ENCODE assay signal across 8 cellular contexts in the genomic region with DNA sequence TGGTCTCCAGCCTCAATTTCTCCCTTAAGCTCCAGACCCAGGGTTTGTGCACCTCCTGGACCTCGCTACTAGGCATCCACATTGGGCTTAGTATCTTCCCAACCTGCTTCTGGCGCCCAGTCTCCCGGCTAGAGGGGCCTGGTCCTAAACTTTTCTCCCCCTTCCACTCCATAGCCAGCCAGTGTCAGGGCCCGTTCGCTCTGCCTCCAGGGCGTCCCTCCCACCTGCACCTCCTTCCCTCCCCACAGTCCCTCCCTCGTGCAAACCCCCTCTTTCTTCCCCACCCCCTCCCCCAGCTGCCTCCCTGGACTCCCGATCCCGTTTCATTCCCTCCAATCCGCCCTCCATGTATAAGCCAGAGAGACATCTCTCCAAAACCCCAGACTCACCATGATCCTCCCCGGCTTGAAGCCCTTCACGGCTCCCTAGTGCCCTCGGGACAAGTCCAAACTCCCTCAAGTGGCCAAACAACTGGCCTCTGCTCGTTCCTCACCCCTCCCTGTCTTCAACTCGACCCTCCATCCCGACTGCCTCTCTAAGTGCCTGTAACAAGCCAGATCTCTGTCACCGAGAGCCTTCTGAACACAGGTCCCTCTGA. TPM values are rescaled to one million over a fixed set of nuclear protein-coding genes. Genes with fewer than 3 reads are reported as not detected.
DNase-seq lines count a peak whose midpoint lies in the region; TF ChIP-seq lines count a peak whose summit lies in the region.

No MANE protein-coding gene starts in this region.

- no peaks in the 10 kb centered on the region for H3K9me3 ChIP-seq in Karpas-422 (ENCODE audit: low read length)
- H3K9me3 ChIP-seq in iPS-18c (ENCODE audit: control insufficient read depth, insufficient read depth, low read length), result peaks cover 2% of the 10 kb centered on the region

- no peaks in the 10 kb centered on the region for H3K27me3 ChIP-seq in Karpas-422 (ENCODE audit: low read length)

- no peaks in the 10 kb centered on the region; the same call in 1 of the 2 replicates for H4K20me1 ChIP-seq in Karpas-422 (ENCODE audit: insufficient read depth, low read depth, low read length)

- H3K27ac ChIP-seq in Karpas-422 (ENCODE audit: low read length), result no peak overlapping the region

- no peak for DNase-seq in Karpas-422
- no peak for DNase-seq in astrocyte of the cerebellum (ENCODE audit: low read depth)
- DNase-seq in stimulated activated CD4-positive, alpha-beta T cell treated with anti-CD3 and anti-CD28 coated beads, Interleukin-2, amount 100 ng/mL, for 24 hours, result peak; percentile 31 to 39
- DNase-seq in COR-L47 (lab: John Stamatoyannopoulos, UW), result no peak
- DNase-seq in NCI-H2107 treated with DMSO at 0.1 percent for 48 hours (lab: John Stamatoyannopoulos, UW; ENCODE audit: unreplicated experiment), result no peak
- DNase-seq in NK-92 treated with Interleukin-12 subunit alpha and Interleukin-12 subunit beta, amount 100 ng/mL, for 24 hours (lab: John Stamatoyannopoulos, UW), result no peak

- peak; percentile 26 for TF ChIP-seq CTCF in astrocyte of the cerebellum (IDR thresholded peaks at IDR 0.05; ENCODE audit: low read depth, low read length, missing control alignments)

- no peaks in the 10 kb centered on the region for H3K9me2 ChIP-seq in Karpas-422 (replicated peaks; ENCODE audit: insufficient read depth, low read length)

- H3K4me2 ChIP-seq in Karpas-422 (ENCODE audit: low read depth, low read length, poor library complexity, severe bottlenecking), result peak overlapping the region; percentile 84

- peak overlapping the region; percentile 66 for H2AFZ ChIP-seq in Karpas-422 (ENCODE audit: low read length)

- H3K4me1 ChIP-seq in Karpas-422 (ENCODE audit: low read length), result peaks cover 40% of the 10 kb centered on the region

- in situ Hi-C loops in astrocyte of the cerebellum (cut with HindIII; ENCODE audit: low sequenced_read_pairs), result no loop called here

- peak overlapping the region; percentile 84 for H3K4me3 ChIP-seq in GM08714 (ENCODE audit: low read length)
- H3K4me3 ChIP-seq in Karpas-422 (ENCODE audit: low read length), result peak overlapping the region; percentile 72
- peak overlapping the region; percentile 97 for H3K4me3 ChIP-seq in astrocyte of the cerebellum (ENCODE audit: low read depth, low read length)
- peak overlapping the region; percentile 97 for H3K4me3 ChIP-seq in iPS-18c (ENCODE audit: insufficient read depth, low read depth, low read length)

- H3K36me3 ChIP-seq in Karpas-422 (ENCODE audit: insufficient read depth, low read length), result no peaks in the 10 kb centered on the region

- H3K79me2 ChIP-seq in Karpas-422 (ENCODE audit: low read length), result peaks cover 37% of the 10 kb centered on the region

- H3K9ac ChIP-seq in Karpas-422 (ENCODE audit: low read length), result peak overlapping the region; percentile 70

RNA-seq across cellular contexts. Expression of gene SAMD4B, which starts 1.0 kb away (rescaled TPM):
- 50.9 and 78.1 TPM in 2 replicates for total RNA-seq in Karpas-422 (2014; rRNA removed; shearing (Covaris generic); ENCODE audit: low replicate concordance)

RNA-seq across cellular contexts. Expression of gene GMFG, which starts 5.4 kb away (rescaled TPM):
- not detected in 2 replicates for total RNA-seq in Karpas-422 (2014; rRNA removed; shearing (Covaris generic); ENCODE audit: low replicate concordance)

RNA-seq across cellular contexts. Expression of gene LRFN1, which starts 20.6 kb away (rescaled TPM):
- total RNA-seq in Karpas-422 (2014; rRNA removed; shearing (Covaris generic); ENCODE audit: low replicate concordance), result not detected in 2 replicates

RNA-seq across cellular contexts. Expression of gene IFNL1, which starts 45.0 kb away (rescaled TPM):
- not detected in 2 replicates for total RNA-seq in Karpas-422 (2014; rRNA removed; shearing (Covaris generic); ENCODE audit: low replicate concordance)

RNA-seq across cellular contexts. Expression of gene PAF1, which starts 49.7 kb away (rescaled TPM):
- 25.3 and 26.7 TPM in 2 replicates for total RNA-seq in Karpas-422 (2014; rRNA removed; shearing (Covaris generic); ENCODE audit: low replicate concordance)

Comparison
In these comparisons a context has a peak if more than half of its experiments do, and no peak if none do; other contexts are left out.
1. DNase-seq: peak in stimulated activated CD4-positive, alpha-beta T cell treated with anti-CD3 and anti-CD28 coated beads, Interleukin-2, amount 100 ng/mL, for 24 hours (2 of 2); none in Karpas-422 (single experiment), astrocyte of the cerebellum (single experiment), COR-L47 (single experiment), NCI-H2107 treated with DMSO at 0.1 percent for 48 hours (single experiment) and NK-92 treated with Interleukin-12 subunit alpha and Interleukin-12 subunit beta, amount 100 ng/mL, for 24 hours (single experiment).
2. Peak in every context shown above with its lines, with median percentiles within 50 percentile points of each other: H3K4me3 ChIP-seq.